2 cellular contexts compared by ENCODE assay signal in genomic region chr9:99855467-99856176, GRCh38.
TF ChIP-seq lines count a peak whose summit lies in the region.

No MANE protein-coding gene starts in this region.

TF ChIP-seq in HepG2, 621 proteins besides CTCF, POLR2A, EP300 and RAD21:
- TF ChIP-seq TCF12 (IDR thresholded peaks at IDR 0.05): no peak
- no peak for TF ChIP-seq TCF12 (CRISPR knock-in tag; IDR thresholded peaks at IDR 0.05)
- no peak for TF ChIP-seq PHF8 (CRISPR knock-in tag; IDR thresholded peaks at IDR 0.05)
- no peak for TF ChIP-seq ZNF614 (CRISPR knock-in tag; IDR thresholded peaks at IDR 0.05; ENCODE audit: borderline replicate concordance)
- TF ChIP-seq NFKBIZ (CRISPR knock-in tag; IDR thresholded peaks at IDR 0.05): no peak
- no peak for TF ChIP-seq HNF4G (IDR thresholded peaks at IDR 0.05; ENCODE audit: borderline replicate concordance, low read depth, low read length)
- TF ChIP-seq HNF4G (CRISPR knock-in tag; IDR thresholded peaks at IDR 0.05; ENCODE audit: borderline replicate concordance, low read depth): no peak
- TF ChIP-seq LCORL (IDR thresholded peaks at IDR 0.05): no peak
- TF ChIP-seq LCORL (CRISPR knock-in tag; IDR thresholded peaks at IDR 0.05): no peak
- TF ChIP-seq MAFG (CRISPR knock-in tag; IDR thresholded peaks at IDR 0.05): no peak
- TF ChIP-seq ZNF775 (CRISPR knock-in tag; IDR thresholded peaks at IDR 0.05; ENCODE audit: borderline replicate concordance): no peak
- TF ChIP-seq KDM5A (IDR thresholded peaks at IDR 0.05; ENCODE audit: borderline replicate concordance, low read length): no peak
- no peak for TF ChIP-seq ZNF577 (CRISPR knock-in tag; IDR thresholded peaks at IDR 0.05; ENCODE audit: borderline replicate concordance, low read depth)

TF ChIP-seq in K562, 482 proteins besides CTCF, POLR2A, EP300 and RAD21:
- TF ChIP-seq PHF20 (IDR thresholded peaks at IDR 0.05; ENCODE audit: partially characterized antibody) (no peak), SMARCA4 (IDR thresholded peaks at IDR 0.05) (no peak), ZNF561 (CRISPR knock-in tag; conservative IDR thresholded peaks at IDR 0.05) (no peak), ZNF41 (CRISPR knock-in tag; conservative IDR thresholded peaks at IDR 0.05) (no peak), HSF4 (CRISPR knock-in tag; IDR thresholded peaks at IDR 0.05; ENCODE audit: borderline replicate concordance) (no peak), GATAD2A (IDR thresholded peaks at IDR 0.05) (no peak), ZSCAN32 (CRISPR knock-in tag; IDR thresholded peaks at IDR 0.05) (no peak), SP2 (IDR thresholded peaks at IDR 0.05; ENCODE audit: extremely low read depth, low read depth, low read length, poor library complexity, severe bottlenecking) (no peak), ZBTB43 (CRISPR knock-in tag; IDR thresholded peaks at IDR 0.05) (no peak), MAFF (IDR thresholded peaks at IDR 0.05; ENCODE audit: low read length) (no peak), ZNF584 (CRISPR knock-in tag; IDR thresholded peaks at IDR 0.05; ENCODE audit: low read depth) (no peak), PHTF2 (CRISPR knock-in tag; IDR thresholded peaks at IDR 0.05) (no peak), ARID3B (CRISPR knock-in tag; IDR thresholded peaks at IDR 0.05; ENCODE audit: borderline replicate concordance) (no peak), IRF1 (CRISPR knock-in tag; IDR thresholded peaks at IDR 0.05; ENCODE audit: borderline replicate concordance) (no peak)
- TF ChIP-seq, protein P1, sequence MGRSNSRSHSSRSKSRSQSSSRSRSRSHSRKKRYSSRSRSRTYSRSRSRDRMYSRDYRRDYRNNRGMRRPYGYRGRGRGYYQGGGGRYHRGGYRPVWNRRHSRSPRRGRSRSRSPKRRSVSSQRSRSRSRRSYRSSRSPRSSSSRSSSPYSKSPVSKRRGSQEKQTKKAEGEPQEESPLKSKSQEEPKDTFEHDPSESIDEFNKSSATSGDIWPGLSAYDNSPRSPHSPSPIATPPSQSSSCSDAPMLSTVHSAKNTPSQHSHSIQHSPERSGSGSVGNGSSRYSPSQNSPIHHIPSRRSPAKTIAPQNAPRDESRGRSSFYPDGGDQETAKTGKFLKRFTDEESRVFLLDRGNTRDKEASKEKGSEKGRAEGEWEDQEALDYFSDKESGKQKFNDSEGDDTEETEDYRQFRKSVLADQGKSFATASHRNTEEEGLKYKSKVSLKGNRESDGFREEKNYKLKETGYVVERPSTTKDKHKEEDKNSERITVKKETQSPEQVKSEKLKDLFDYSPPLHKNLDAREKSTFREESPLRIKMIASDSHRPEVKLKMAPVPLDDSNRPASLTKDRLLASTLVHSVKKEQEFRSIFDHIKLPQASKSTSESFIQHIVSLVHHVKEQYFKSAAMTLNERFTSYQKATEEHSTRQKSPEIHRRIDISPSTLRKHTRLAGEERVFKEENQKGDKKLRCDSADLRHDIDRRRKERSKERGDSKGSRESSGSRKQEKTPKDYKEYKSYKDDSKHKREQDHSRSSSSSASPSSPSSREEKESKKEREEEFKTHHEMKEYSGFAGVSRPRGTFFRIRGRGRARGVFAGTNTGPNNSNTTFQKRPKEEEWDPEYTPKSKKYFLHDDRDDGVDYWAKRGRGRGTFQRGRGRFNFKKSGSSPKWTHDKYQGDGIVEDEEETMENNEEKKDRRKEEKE (IDR thresholded peaks at IDR 0.05; ENCODE audit: borderline replicate concordance in 1 of 2, control insufficient read depth in 1 of 2, low read depth in 2 of 2, low read length in 1 of 2): no peak
- TF ChIP-seq, protein P2, sequence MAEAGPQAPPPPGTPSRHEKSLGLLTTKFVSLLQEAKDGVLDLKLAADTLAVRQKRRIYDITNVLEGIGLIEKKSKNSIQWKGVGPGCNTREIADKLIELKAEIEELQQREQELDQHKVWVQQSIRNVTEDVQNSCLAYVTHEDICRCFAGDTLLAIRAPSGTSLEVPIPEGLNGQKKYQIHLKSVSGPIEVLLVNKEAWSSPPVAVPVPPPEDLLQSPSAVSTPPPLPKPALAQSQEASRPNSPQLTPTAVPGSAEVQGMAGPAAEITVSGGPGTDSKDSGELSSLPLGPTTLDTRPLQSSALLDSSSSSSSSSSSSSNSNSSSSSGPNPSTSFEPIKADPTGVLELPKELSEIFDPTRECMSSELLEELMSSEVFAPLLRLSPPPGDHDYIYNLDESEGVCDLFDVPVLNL (CRISPR knock-in tag; IDR thresholded peaks at IDR 0.05; ENCODE audit: low read depth): no peak
- TF ChIP-seq, protein P3, sequence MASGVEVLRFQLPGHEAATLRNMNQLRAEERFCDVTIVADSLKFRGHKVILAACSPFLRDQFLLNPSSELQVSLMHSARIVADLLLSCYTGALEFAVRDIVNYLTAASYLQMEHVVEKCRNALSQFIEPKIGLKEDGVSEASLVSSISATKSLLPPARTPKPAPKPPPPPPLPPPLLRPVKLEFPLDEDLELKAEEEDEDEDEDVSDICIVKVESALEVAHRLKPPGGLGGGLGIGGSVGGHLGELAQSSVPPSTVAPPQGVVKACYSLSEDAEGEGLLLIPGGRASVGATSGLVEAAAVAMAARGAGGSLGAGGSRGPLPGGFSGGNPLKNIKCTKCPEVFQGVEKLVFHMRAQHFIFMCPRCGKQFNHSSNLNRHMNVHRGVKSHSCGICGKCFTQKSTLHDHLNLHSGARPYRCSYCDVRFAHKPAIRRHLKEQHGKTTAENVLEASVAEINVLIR (CRISPR knock-in tag; IDR thresholded peaks at IDR 0.05): no peak
- TF ChIP-seq, protein P4, sequence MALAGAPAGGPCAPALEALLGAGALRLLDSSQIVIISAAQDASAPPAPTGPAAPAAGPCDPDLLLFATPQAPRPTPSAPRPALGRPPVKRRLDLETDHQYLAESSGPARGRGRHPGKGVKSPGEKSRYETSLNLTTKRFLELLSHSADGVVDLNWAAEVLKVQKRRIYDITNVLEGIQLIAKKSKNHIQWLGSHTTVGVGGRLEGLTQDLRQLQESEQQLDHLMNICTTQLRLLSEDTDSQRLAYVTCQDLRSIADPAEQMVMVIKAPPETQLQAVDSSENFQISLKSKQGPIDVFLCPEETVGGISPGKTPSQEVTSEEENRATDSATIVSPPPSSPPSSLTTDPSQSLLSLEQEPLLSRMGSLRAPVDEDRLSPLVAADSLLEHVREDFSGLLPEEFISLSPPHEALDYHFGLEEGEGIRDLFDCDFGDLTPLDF (CRISPR knock-in tag; IDR thresholded peaks at IDR 0.05): no peak
